ENCODE assay signal across 33 cellular contexts in genomic region chr1:172544481-172545104, GRCh38. TPM values are rescaled to one million over a fixed set of nuclear protein-coding genes. Genes with fewer than 3 reads are reported as not detected.
DNase-seq lines count a peak whose midpoint lies in the region; ATAC-seq, FAIRE-seq and TF ChIP-seq lines count a peak whose summit lies in the region.
"Had no signal": no experiment of that assay in that cellular context is flagged by ENCODE, and none has a peak within 500 bp of the region (broad histone marks: within the 10 kb centered on the region; RNA-seq: fewer than 3 reads in every experiment).

No MANE protein-coding gene starts in this region.

- peak overlapping the region; percentile 44 for H3K9ac ChIP-seq in Karpas-422 (ENCODE audit: low read length)

- peak; percentile 39 for ATAC-seq in activated CD8-positive, alpha-beta T cell treated with anti-CD3 and anti-CD28 coated beads for 36 hours
- ATAC-seq in activated CD8-positive, alpha-beta T cell treated with anti-CD3 and anti-CD28 coated beads, Interleukin-2, amount 10 ng/mL, durations not matched to agents 7 days and 5 days = no peak
- ATAC-seq in body of pancreas = peak; percentile 70
- ATAC-seq in pancreas = peak; percentile 54 to 68 (median 61)
- ATAC-seq in GM19351 (IDR thresholded peaks at IDR 0.05; ENCODE audit: unreplicated experiment) = no peak
- ATAC-seq in GM18868 (IDR thresholded peaks at IDR 0.05; ENCODE audit: unreplicated experiment) = no peak
- no peak for ATAC-seq in HG02885 (IDR thresholded peaks at IDR 0.05; ENCODE audit: poor library complexity, unreplicated experiment)
- ATAC-seq: activated CD4-positive, CD25-positive, alpha-beta regulatory T cell treated with anti-CD3 and anti-CD28 coated beads, Interleukin-2, amount 50 U/mL, for 24 hours; CD8-positive, alpha-beta T cell; stimulated activated effector memory CD8-positive, alpha-beta T cell treated with anti-CD3 and anti-CD28 coated beads, Interleukin-12 subunit alpha, Interleukin-12 subunit beta, amount 100 ng/mL, for 72 hours had no signal

- no peak for DNase-seq in activated CD8-positive, alpha-beta T cell treated with anti-CD3 and anti-CD28 coated beads for 36 hours
- no peak for DNase-seq in activated CD8-positive, alpha-beta T cell treated with anti-CD3 and anti-CD28 coated beads, Interleukin-2, amount 10 ng/mL, durations not matched to agents 7 days and 5 days
- DNase-seq in Karpas-422 (peak; percentile 61), body of pancreas (no peak), pancreas (no peak)
- DNase-seq: activated CD8-positive, alpha-beta memory T cell treated with anti-CD3 and anti-CD28 coated beads for 24 hours; activated gamma-delta T cell treated with Interleukin-2 at 50 U/mL for 16 hours; activated T-cell treated with anti-CD3 and anti-CD28 coated beads, Interleukin-2, amount 50 U/mL, for 1 hour; adrenal gland; CD8-positive, alpha-beta T cell; DMS153; esophagus squamous epithelium; hypothalamus; MM.1S; NCI-H1417; NCI-H2081; PC-9; SHP77; stimulated activated CD4-positive, alpha-beta T cell treated with anti-CD3 and anti-CD28 coated beads, Interleukin-2, amount 100 ng/mL, for 48 hours; substantia nigra; SW 1271 had no signal

- H3K27me3 Mint-ChIP-seq in activated CD8-positive, alpha-beta T cell treated with anti-CD3 and anti-CD28 coated beads for 36 hours = no peaks in the 10 kb centered on the region
- H3K27me3 Mint-ChIP-seq in activated CD8-positive, alpha-beta T cell treated with anti-CD3 and anti-CD28 coated beads, Interleukin-2, amount 10 ng/mL, durations not matched to agents 7 days and 5 days (ENCODE audit: low read depth) = no peaks in the 10 kb centered on the region

- H3K27ac Mint-ChIP-seq in activated CD8-positive, alpha-beta T cell treated with anti-CD3 and anti-CD28 coated beads for 36 hours = no peak overlapping the region
- no peak overlapping the region for H3K27ac Mint-ChIP-seq in activated CD8-positive, alpha-beta T cell treated with anti-CD3 and anti-CD28 coated beads, Interleukin-2, amount 10 ng/mL, durations not matched to agents 7 days and 5 days
- H3K27ac Mint-ChIP-seq: CD8-positive, alpha-beta T cell; stimulated activated effector memory CD8-positive, alpha-beta T cell treated with anti-CD3 and anti-CD28 coated beads, Interleukin-12 subunit alpha, Interleukin-12 subunit beta, amount 100 ng/mL, for 72 hours had no signal

- no peak for TF ChIP-seq CTCF in activated CD8-positive, alpha-beta T cell treated with anti-CD3 and anti-CD28 coated beads for 36 hours (IDR thresholded peaks at IDR 0.05)
- TF ChIP-seq CTCF in body of pancreas (IDR thresholded peaks at IDR 0.05) (no peak), pancreas (IDR thresholded peaks at IDR 0.05) (no peak)

- peak overlapping the region; percentile 67 for H3K4me2 ChIP-seq in Karpas-422 (ENCODE audit: low read depth, low read length, poor library complexity, severe bottlenecking)
- H3K4me2 ChIP-seq: PC-9 had no signal

- H3K4me3 ChIP-seq in Karpas-422 (ENCODE audit: low read length) = peak overlapping the region; percentile 28
- no peak overlapping the region for H3K4me3 ChIP-seq in body of pancreas
- H3K4me3 ChIP-seq in pancreas = no peak overlapping the region
- H3K4me3 ChIP-seq: adrenal gland, breast epithelium, coronary artery, esophagus squamous epithelium, PC-9, skin epidermis had no signal

- H2AFZ ChIP-seq in Karpas-422 (ENCODE audit: low read length) = no peak overlapping the region
- H2AFZ ChIP-seq: PC-9 had no signal

- TF ChIP-seq POLR2A in body of pancreas (IDR thresholded peaks at IDR 0.05) = no peak

- FAIRE-seq in pancreas (lab: Jason Lieb, UNC) = no peak
- FAIRE-seq: frontal cortex, G401.6, islet of Langerhans had no signal

- H3K27ac ChIP-seq in Karpas-422 (ENCODE audit: low read length) (peak overlapping the region; percentile 69), body of pancreas (peak overlapping the region in 3 of 4 donors; percentile 18 to 54 (median 54)), pancreas (peak overlapping the region in 2 of 4 donors; percentile 22 to 48)
- H3K27ac ChIP-seq: 22Rv1, adrenal gland, breast epithelium, coronary artery, esophagus squamous epithelium, PC-9, skin epidermis had no signal

- peaks cover 83% of the 10 kb centered on the region for H3K4me1 ChIP-seq in Karpas-422 (ENCODE audit: low read length)
- H3K4me1 ChIP-seq in body of pancreas = peaks cover 92% of the 10 kb centered on the region
- H3K4me1 ChIP-seq in pancreas = peaks cover 48 to 81% (median 62%) of the 10 kb centered on the region in 3 donors

- POLR2A ChIA-PET in activated CD8-positive, alpha-beta T cell treated with anti-CD3 and anti-CD28 coated beads for 36 hours (lab: Charles Lee) = interaction anchor here (0.6 to 1.0 kb wide), 3 partner anchors 15 to 121 kb away, joined by 3 to 4 read pairs (median 3); no protein-coding TSS in a partner anchor
- POLR2A ChIA-PET in activated CD8-positive, alpha-beta T cell treated with anti-CD3 and anti-CD28 coated beads, Interleukin-2, amount 10 ng/mL, durations not matched to agents 7 days and 5 days (lab: Charles Lee) = interaction anchor here (1.6 kb wide), 1 partner anchor 12 kb away, joined by 6 read pairs; the partner anchor contains the start of gene SUCO

- intact Hi-C loops in activated CD8-positive, alpha-beta T cell treated with anti-CD3 and anti-CD28 coated beads for 36 hours (cut with micrococcal nuclease) = no loop called here
- intact Hi-C loops in body of pancreas (cut with DNase I) = no loop called here
- intact Hi-C loops in pancreas (cut with DNase I) = no loop called here

- peaks cover 2% of the 10 kb centered on the region for H3K36me3 Mint-ChIP-seq in activated CD8-positive, alpha-beta T cell treated with anti-CD3 and anti-CD28 coated beads for 36 hours (ENCODE audit: low read depth)
- peaks cover 2% of the 10 kb centered on the region for H3K36me3 Mint-ChIP-seq in activated CD8-positive, alpha-beta T cell treated with anti-CD3 and anti-CD28 coated beads, Interleukin-2, amount 10 ng/mL, durations not matched to agents 7 days and 5 days (ENCODE audit: low read depth)
- H3K36me3 Mint-ChIP-seq: CD8-positive, alpha-beta T cell; stimulated activated effector memory CD8-positive, alpha-beta T cell treated with anti-CD3 and anti-CD28 coated beads, Interleukin-12 subunit alpha, Interleukin-12 subunit beta, amount 100 ng/mL, for 72 hours had no signal

- peaks cover 100% of the 10 kb centered on the region for H3K79me2 ChIP-seq in Karpas-422 (ENCODE audit: low read length)

- no peak overlapping the region for H3K4me3 Mint-ChIP-seq in activated CD8-positive, alpha-beta T cell treated with anti-CD3 and anti-CD28 coated beads for 36 hours
- no peak overlapping the region for H3K4me3 Mint-ChIP-seq in activated CD8-positive, alpha-beta T cell treated with anti-CD3 and anti-CD28 coated beads, Interleukin-2, amount 10 ng/mL, durations not matched to agents 7 days and 5 days
- H3K4me3 Mint-ChIP-seq: CD8-positive, alpha-beta T cell; stimulated activated effector memory CD8-positive, alpha-beta T cell treated with anti-CD3 and anti-CD28 coated beads, Interleukin-12 subunit alpha, Interleukin-12 subunit beta, amount 100 ng/mL, for 72 hours had no signal

- H3K36me3 ChIP-seq in Karpas-422 (ENCODE audit: insufficient read depth, low read length) (no peaks in the 10 kb centered on the region), body of pancreas (replicated peaks in 1 of 2; ENCODE audit: insufficient read depth in 1 of 2, low read depth in 2 of 2) (no peaks in the 10 kb centered on the region), pancreas (no peaks in the 10 kb centered on the region)
- H3K36me3 ChIP-seq: adrenal gland, breast epithelium, esophagus squamous epithelium had no signal

- no peaks in the 10 kb centered on the region for H4K20me1 ChIP-seq in Karpas-422 (ENCODE audit: insufficient read depth, low read depth, low read length)

- CTCF ChIA-PET in activated CD8-positive, alpha-beta T cell treated with anti-CD3 and anti-CD28 coated beads for 36 hours (lab: Charles Lee) = interaction anchor here (0.8 to 3.0 kb wide), 4 partner anchors 10 to 183 kb away, joined by 3 to 11 read pairs (median 4); no protein-coding TSS in a partner anchor
- CTCF ChIA-PET in activated CD8-positive, alpha-beta T cell treated with anti-CD3 and anti-CD28 coated beads, Interleukin-2, amount 10 ng/mL, durations not matched to agents 7 days and 5 days (lab: Charles Lee) = interaction anchor here (0.7 to 3.5 kb wide), 7 partner anchors 12 to 183 kb away, joined by 3 to 10 read pairs (median 4); no protein-coding TSS in a partner anchor

- no peaks in the 10 kb centered on the region for H3K9me2 ChIP-seq in Karpas-422 (replicated peaks; ENCODE audit: insufficient read depth, low read length)

- H3K9me3 ChIP-seq in Karpas-422 (ENCODE audit: low read length) = no peaks in the 10 kb centered on the region
- H3K9me3 ChIP-seq in body of pancreas = no peaks in the 10 kb centered on the region
- H3K9me3 ChIP-seq in pancreas = no peaks in the 10 kb centered on the region
- H3K9me3 ChIP-seq: adrenal gland, breast epithelium, esophagus squamous epithelium had no signal

- peaks cover 39% of the 10 kb centered on the region for H3K4me1 Mint-ChIP-seq in activated CD8-positive, alpha-beta T cell treated with anti-CD3 and anti-CD28 coated beads for 36 hours (ENCODE audit: low read depth)
- H3K4me1 Mint-ChIP-seq in activated CD8-positive, alpha-beta T cell treated with anti-CD3 and anti-CD28 coated beads, Interleukin-2, amount 10 ng/mL, durations not matched to agents 7 days and 5 days (ENCODE audit: low read depth) = peaks cover 25% of the 10 kb centered on the region

- H3K9me3 Mint-ChIP-seq in activated CD8-positive, alpha-beta T cell treated with anti-CD3 and anti-CD28 coated beads for 36 hours = no peaks in the 10 kb centered on the region
- H3K9me3 Mint-ChIP-seq in activated CD8-positive, alpha-beta T cell treated with anti-CD3 and anti-CD28 coated beads, Interleukin-2, amount 10 ng/mL, durations not matched to agents 7 days and 5 days (ENCODE audit: insufficient read depth) = no peaks in the 10 kb centered on the region
- H3K9me3 Mint-ChIP-seq: CD8-positive, alpha-beta T cell; stimulated activated effector memory CD8-positive, alpha-beta T cell treated with anti-CD3 and anti-CD28 coated beads, Interleukin-12 subunit alpha, Interleukin-12 subunit beta, amount 100 ng/mL, for 72 hours had no signal

- WGBS in body of pancreas, 2 donors = 21% methylated on average over 2 of the region's 2 CpGs
- WGBS in pancreas, 2 donors = 19 to 21% methylated on average over 2 of the region's 2 CpGs

- H3K27me3 ChIP-seq in Karpas-422 (ENCODE audit: low read length) = no peaks in the 10 kb centered on the region
- no peaks in the 10 kb centered on the region for H3K27me3 ChIP-seq in body of pancreas
- H3K27me3 ChIP-seq in pancreas = no peaks in the 10 kb centered on the region
- H3K27me3 ChIP-seq: adrenal gland, breast epithelium, esophagus squamous epithelium had no signal

RNA-seq across cellular contexts. Expression of gene SUCO, which starts 11.6 kb away (rescaled TPM):
- 10 to 100 TPM; 22.8 TPM for total RNA-seq in activated CD8-positive, alpha-beta T cell treated with anti-CD3 and anti-CD28 coated beads for 36 hours
- total RNA-seq in activated CD8-positive, alpha-beta T cell treated with anti-CD3 and anti-CD28 coated beads, Interleukin-2, amount 10 ng/mL, durations not matched to agents 7 days and 5 days = 10 to 100 TPM; 38.4 to 42.6 TPM
- 22.9 and 52.3 TPM in 2 replicates for total RNA-seq in Karpas-422 (2014; rRNA removed; shearing (Covaris generic); ENCODE audit: low replicate concordance)
- total RNA-seq in body of pancreas = 10 to 100 TPM; 61.0 to 68.6 TPM
- total RNA-seq in pancreas = 10 to 100 TPM; 22.6 to 79.8 (median 35.0) TPM
- polyA plus RNA-seq in pancreas = 10 to 100 TPM; 16.6 to 23.5 TPM

Comparison
In these comparisons a context has a peak if more than half of its experiments do, and no peak if none do; other contexts are left out.
1. ATAC-seq: peak in activated CD8-positive, alpha-beta T cell treated with anti-CD3 and anti-CD28 coated beads for 36 hours (single experiment), body of pancreas (single experiment) and pancreas (4 of 4); none in activated CD8-positive, alpha-beta T cell treated with anti-CD3 and anti-CD28 coated beads, Interleukin-2, amount 10 ng/mL, durations not matched to agents 7 days and 5 days (single experiment), GM19351 (single experiment), GM18868 (single experiment) and HG02885 (single experiment).